In the genomic region with DNA sequence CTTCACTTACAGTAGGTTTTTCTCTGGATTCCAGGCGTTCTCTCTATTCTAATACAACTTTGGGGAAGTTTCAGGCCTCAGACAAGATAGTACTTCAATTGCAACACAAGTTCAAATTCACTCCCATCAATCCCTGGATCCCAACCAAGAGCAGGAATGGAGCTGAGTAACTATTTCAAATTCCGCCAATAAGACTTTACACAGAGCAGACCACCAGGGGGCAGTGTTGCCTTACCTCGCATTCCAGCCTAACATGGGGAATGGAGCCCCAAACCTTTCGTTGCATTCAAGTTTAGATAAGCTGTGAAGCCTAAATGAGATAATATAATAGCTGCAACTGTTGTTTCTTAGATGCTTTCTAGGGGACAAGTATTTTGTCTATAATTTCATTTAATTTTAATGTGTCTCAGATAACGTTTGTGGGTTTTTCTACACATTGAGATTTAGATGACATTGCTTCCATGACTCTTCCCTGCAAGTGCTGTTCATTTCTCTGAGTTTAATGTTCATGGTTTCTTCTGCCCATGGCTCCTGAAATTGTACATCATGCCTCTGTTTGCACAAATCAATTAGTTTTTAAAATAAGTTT, we compare ENCODE assay signal across 8 cellular contexts.
DNase-seq lines count a peak whose midpoint lies in the region; ATAC-seq and TF ChIP-seq lines count a peak whose summit lies in the region.

No MANE protein-coding gene starts in this region.

- H3K4me3 ChIP-seq in foreskin fibroblast (ENCODE audit: low read depth in 1 of 2, low read length in 2 of 2) (no peak overlapping the region), ovary (no peak overlapping the region), transverse colon (no peak overlapping the region)

- no peak overlapping the region for H3K4me3 Mint-ChIP-seq in Calu3 (ENCODE audit: low read depth, unreplicated experiment)

- ATAC-seq in GM19397 (IDR thresholded peaks at IDR 0.05; ENCODE audit: unreplicated experiment), result peak; percentile 85

- TF ChIP-seq CTCF in Calu3 (IDR thresholded peaks at IDR 0.05; ENCODE audit: unreplicated experiment) (peak; percentile 64), foreskin fibroblast (IDR thresholded peaks at IDR 0.05; ENCODE audit: low read depth, low read length) (peak; percentile 84), ovary (IDR thresholded peaks at IDR 0.05) (peak in 1 of 3 donors; percentile 17), transverse colon (IDR thresholded peaks at IDR 0.05) (peak; percentile 69 to 81 (median 74))

- intact Hi-C loops in Calu3 (cut with micrococcal nuclease; ENCODE audit: unreplicated experiment), result loop anchor here (1.0 to 10.0 kb wide), 3 partner anchors 37 to 475 kb away; no protein-coding TSS in a partner anchor
- intact Hi-C loops in ovary (cut with DNase I), result no loop called here
- intact Hi-C loops in transverse colon (cut with DNase I; ENCODE audit: low total_unique reads), result no loop called here

- no TSS peak for BruUV-seq in Calu3 (replicated peaks; lab: Mats Ljungman, UMichigan)

- H3K36me3 Mint-ChIP-seq in Calu3 (ENCODE audit: insufficient read depth, unreplicated experiment), result no peaks in the 10 kb centered on the region

- H3K9me3 ChIP-seq in ovary (no peaks in the 10 kb centered on the region), transverse colon (no peaks in the 10 kb centered on the region)

- H3K4me1 ChIP-seq in ovary (ENCODE audit: insufficient read depth) (peaks cover 6% of the 10 kb centered on the region), transverse colon (no peaks in the 10 kb centered on the region)

- DNase-seq in Calu3, result peak; percentile 78
- DNase-seq in HK-2 (ENCODE audit: unreplicated experiment), result peak; percentile 76
- peak; percentile 83 for DNase-seq in OCI-M1 (lab: John Stamatoyannopoulos, UW)
- peak; percentile 70 to 74 for DNase-seq in activated T-cell treated with anti-CD3 and anti-CD28 coated beads, Interleukin-2, amount 50 U/mL, for 48 hours
- peak; percentile 4 to 36 for DNase-seq in foreskin fibroblast
- DNase-seq in ovary, result peak; percentile 14 to 52 (median 39)
- DNase-seq in transverse colon, result peak; percentile 74

- in situ Hi-C loops in transverse colon (cut with MboI; ENCODE audit: low pct_ligation_motif_present in 1 of 4, low pct_unique_long_range_greater_than_20kb in 1 of 4, low sequenced_read_pairs in 3 of 4), result no loop called here

- CTCF ChIA-PET in Calu3 (lab: Charles Lee), result interaction anchor here (0.5 to 1.4 kb wide), 2 partner anchors 91 to 613 kb away, joined by 3 read pairs; no protein-coding TSS in a partner anchor

- 67 to 79% (median 73%) methylated on average over 5 of the region's 5 CpGs for WGBS in ovary, 3 donors
- 35 to 67% methylated on average over 2 to 5 of the region's 5 CpGs for WGBS in transverse colon (ENCODE audit: low coverage in 1 of 2), 2 donors

- H3K27me3 ChIP-seq in ovary (no peaks in the 10 kb centered on the region), transverse colon (no peaks in the 10 kb centered on the region)

- no peaks in the 10 kb centered on the region for H3K27me3 Mint-ChIP-seq in Calu3 (ENCODE audit: unreplicated experiment)

- no peaks in the 10 kb centered on the region for H3K4me1 Mint-ChIP-seq in Calu3 (ENCODE audit: low read depth, unreplicated experiment)

- H3K27ac ChIP-seq in ovary, result no peak overlapping the region
- no peak overlapping the region for H3K27ac ChIP-seq in transverse colon

- H3K36me3 ChIP-seq in ovary, result no peaks in the 10 kb centered on the region
- H3K36me3 ChIP-seq in transverse colon, result no peaks in the 10 kb centered on the region

- H3K27ac Mint-ChIP-seq in Calu3 (ENCODE audit: unreplicated experiment), result no peak overlapping the region

- H3K9me3 Mint-ChIP-seq in Calu3 (ENCODE audit: low read depth, unreplicated experiment), result no peaks in the 10 kb centered on the region

- TF ChIP-seq EP300 in ovary (IDR thresholded peaks at IDR 0.05) (no peak), transverse colon (IDR thresholded peaks at IDR 0.05; ENCODE audit: low read depth) (no peak)

- TF ChIP-seq POLR2A in ovary (IDR thresholded peaks at IDR 0.05) (no peak), transverse colon (IDR thresholded peaks at IDR 0.05) (no peak)

Comparison
In these comparisons a context has a peak if more than half of its experiments do, and no peak if none do; other contexts are left out.
1. DNase-seq: peak in every context shown above with its lines; median percentile 83 in OCI-M1; 78 in Calu3; 76 in HK-2; 74 in transverse colon; 72 in activated T-cell treated with anti-CD3 and anti-CD28 coated beads, Interleukin-2, amount 50 U/mL, for 48 hours; 39 in ovary; 20 in foreskin fibroblast.